Comparison of ENCODE assay signal across 22 cellular contexts in the genomic region with DNA sequence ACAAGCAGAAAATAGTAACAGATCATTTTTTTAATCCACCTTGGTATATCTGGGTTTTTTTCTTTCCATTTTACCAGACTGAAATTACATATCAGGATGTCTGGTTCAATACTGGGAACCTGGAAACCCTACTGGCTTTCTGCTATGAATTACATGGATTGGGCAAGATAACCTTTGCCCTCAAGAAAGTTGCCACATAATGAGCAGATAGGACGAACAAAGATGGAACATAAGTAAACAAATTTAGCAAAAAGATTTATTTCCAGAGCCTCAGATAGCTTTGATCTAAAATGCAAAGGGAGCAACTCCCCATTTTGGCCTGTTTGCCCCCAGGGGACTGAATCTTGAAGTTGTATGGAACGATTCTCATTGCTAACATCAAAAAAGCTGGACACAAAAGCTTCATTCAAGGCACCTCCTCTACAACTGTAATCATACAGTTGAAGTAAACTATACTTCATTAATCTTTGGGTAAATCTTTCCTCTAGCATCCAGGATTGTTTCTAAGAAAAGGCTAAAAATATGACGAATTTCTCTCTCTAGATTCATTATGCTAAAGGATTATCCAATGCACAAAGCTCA.
"Had no signal": no experiment of that assay in that cellular context is flagged by ENCODE, and none has a peak within 500 bp of the region (broad histone marks: within the 10 kb centered on the region; RNA-seq: fewer than 3 reads in every experiment).

No MANE protein-coding gene starts in this region.

- H3K36me3 ChIP-seq: left lung, ovary, tibial nerve had no signal

- H3K27me3 Mint-ChIP-seq: activated CD4-positive, alpha-beta T cell treated with anti-CD3 and anti-CD28 coated beads, Interleukin-2, amount 10 ng/mL, durations not matched to agents 7 days and 5 days; activated naive CD8-positive, alpha-beta T cell treated with anti-CD3 and anti-CD28 coated beads, Interleukin-2, amount 10 ng/mL, durations not matched to agents 7 days and 5 days; activated T-cell treated with anti-CD3 and anti-CD28 coated beads, Interleukin-2, amount 50 U/mL, for 24 hours; brain; memory B cell; naive thymus-derived CD4-positive, alpha-beta T cell had no signal

- H3K27ac ChIP-seq: epithelial cell of prostate, foreskin keratinocyte, left lung, ovary, psoas muscle, tibial nerve had no signal

- H3K4me3 Mint-ChIP-seq: activated CD4-positive, alpha-beta T cell treated with anti-CD3 and anti-CD28 coated beads, Interleukin-2, amount 10 ng/mL, durations not matched to agents 7 days and 5 days; activated CD8-positive, alpha-beta T cell treated with anti-CD3 and anti-CD28 coated beads, Interleukin-2, amount 10 ng/mL, durations not matched to agents 7 days and 5 days; activated naive CD8-positive, alpha-beta T cell treated with anti-CD3 and anti-CD28 coated beads, Interleukin-2, amount 10 ng/mL, durations not matched to agents 7 days and 5 days; activated T-cell treated with anti-CD3 and anti-CD28 coated beads, Interleukin-2, amount 50 U/mL, for 24 hours; brain; endodermal cell; memory B cell; naive thymus-derived CD4-positive, alpha-beta T cell had no signal

- H3K27me3 ChIP-seq: foreskin keratinocyte, left lung, ovary, tibial nerve had no signal

- H3K4me1 ChIP-seq: psoas muscle, tibial nerve had no signal

- H3K9me3 Mint-ChIP-seq: activated naive CD8-positive, alpha-beta T cell treated with anti-CD3 and anti-CD28 coated beads, Interleukin-2, amount 10 ng/mL, durations not matched to agents 7 days and 5 days; activated T-cell treated with anti-CD3 and anti-CD28 coated beads, Interleukin-2, amount 50 U/mL, for 24 hours; endodermal cell; memory B cell had no signal

- H3K9me3 ChIP-seq: left lung, ovary, psoas muscle, tibial nerve had no signal

- H3K4me3 ChIP-seq: left lung, ovary, psoas muscle, tibial nerve had no signal

- H3K4me1 Mint-ChIP-seq: activated CD4-positive, alpha-beta T cell treated with anti-CD3 and anti-CD28 coated beads, Interleukin-2, amount 10 ng/mL, durations not matched to agents 7 days and 5 days; activated naive CD8-positive, alpha-beta T cell treated with anti-CD3 and anti-CD28 coated beads, Interleukin-2, amount 10 ng/mL, durations not matched to agents 7 days and 5 days; brain; endodermal cell; memory B cell; naive thymus-derived CD4-positive, alpha-beta T cell had no signal

- DNase-seq: activated CD4-positive, alpha-beta T cell treated with anti-CD3 and anti-CD28 coated beads, Interleukin-2, amount 10 ng/mL, durations not matched to agents 7 days and 5 days; activated CD8-positive, alpha-beta T cell treated with anti-CD3 and anti-CD28 coated beads, Interleukin-2, amount 10 ng/mL, durations not matched to agents 7 days and 5 days; activated naive CD4-positive, alpha-beta T cell treated with Interleukin-2 at 50 U/mL for 16 hours; activated naive CD8-positive, alpha-beta T cell treated with anti-CD3 and anti-CD28 coated beads, Interleukin-2, amount 10 ng/mL, durations not matched to agents 7 days and 5 days; activated T-cell treated with anti-CD3 and anti-CD28 coated beads, Interleukin-2, amount 50 U/mL, for 24 hours; anterior cingulate cortex; central memory CD4-positive, alpha-beta T cell; endodermal cell; foreskin keratinocyte; left lung; naive thymus-derived CD4-positive, alpha-beta T cell; ovary; psoas muscle; stimulated activated naive CD8-positive, alpha-beta T cell treated with anti-CD3 and anti-CD28 coated beads, Interleukin-15, Interleukin-2, amounts not matched to agents 100 U/mL and 50 U/mL, for 24 hours; substantia nigra; T-helper 1 cell; T-helper 9 cell had no signal

- H3K27ac Mint-ChIP-seq: activated CD4-positive, alpha-beta T cell treated with anti-CD3 and anti-CD28 coated beads, Interleukin-2, amount 10 ng/mL, durations not matched to agents 7 days and 5 days; activated CD8-positive, alpha-beta T cell treated with anti-CD3 and anti-CD28 coated beads, Interleukin-2, amount 10 ng/mL, durations not matched to agents 7 days and 5 days; activated naive CD8-positive, alpha-beta T cell treated with anti-CD3 and anti-CD28 coated beads, Interleukin-2, amount 10 ng/mL, durations not matched to agents 7 days and 5 days; activated T-cell treated with anti-CD3 and anti-CD28 coated beads, Interleukin-2, amount 50 U/mL, for 24 hours; activated T-helper 2 cell treated with anti-CD3 and anti-CD28 coated beads, Interferon-gamma antibody, Interleukin-2, Interleukin-4, amounts not matched to agents 10 μg/mL and 5 μg/mL and 100 μg/mL, durations not matched to agents 14 hours and 24 hours and 36 hours; brain; endodermal cell; memory B cell; naive thymus-derived CD4-positive, alpha-beta T cell had no signal

- H3K36me3 Mint-ChIP-seq: brain, memory B cell had no signal

- ATAC-seq: activated CD8-positive, alpha-beta T cell treated with anti-CD3 and anti-CD28 coated beads, Interleukin-2, amount 10 ng/mL, durations not matched to agents 7 days and 5 days; foreskin keratinocyte; naive thymus-derived CD4-positive, alpha-beta T cell; psoas muscle; stimulated activated naive CD8-positive, alpha-beta T cell treated with anti-CD3 and anti-CD28 coated beads, Interleukin-15, Interleukin-2, amounts not matched to agents 100 U/mL and 50 U/mL, for 24 hours had no signal
